ENCODE assay signal across 1 cellular context in the genomic region with DNA sequence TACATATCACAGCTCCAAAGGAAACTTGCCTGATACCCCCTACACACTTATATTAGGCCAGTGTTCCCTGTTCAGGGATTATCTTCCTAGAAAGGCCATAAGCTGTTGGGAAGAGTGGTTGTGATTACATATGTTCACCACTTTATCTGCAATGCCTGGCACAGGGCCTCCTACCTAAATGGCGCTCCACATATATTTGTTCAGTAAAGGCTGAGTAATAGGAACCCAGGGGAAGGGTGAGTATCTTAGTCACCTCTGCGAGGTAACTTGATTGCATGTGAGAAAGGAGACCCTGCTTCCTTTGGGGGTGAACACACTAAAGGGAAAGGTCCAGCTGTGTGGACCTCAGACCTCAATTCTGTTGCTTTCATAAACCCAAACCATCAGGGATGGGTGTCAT.
TF ChIP-seq lines count a peak whose summit lies in the region.

No MANE protein-coding gene starts in this region.

TF ChIP-seq in IMR-90, 13 proteins besides CTCF, POLR2A, EP300 and RAD21 (continued from another document):
- TF ChIP-seq, protein P1, sequence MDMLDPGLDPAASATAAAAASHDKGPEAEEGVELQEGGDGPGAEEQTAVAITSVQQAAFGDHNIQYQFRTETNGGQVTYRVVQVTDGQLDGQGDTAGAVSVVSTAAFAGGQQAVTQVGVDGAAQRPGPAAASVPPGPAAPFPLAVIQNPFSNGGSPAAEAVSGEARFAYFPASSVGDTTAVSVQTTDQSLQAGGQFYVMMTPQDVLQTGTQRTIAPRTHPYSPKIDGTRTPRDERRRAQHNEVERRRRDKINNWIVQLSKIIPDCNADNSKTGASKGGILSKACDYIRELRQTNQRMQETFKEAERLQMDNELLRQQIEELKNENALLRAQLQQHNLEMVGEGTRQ (IDR thresholded peaks at IDR 0.05; ENCODE audit: low read depth, low read length), result no peak
- TF ChIP-seq MXI1 (IDR thresholded peaks at IDR 0.05; ENCODE audit: borderline replicate concordance, low read depth, low read length) (no peak), BHLHE40 (IDR thresholded peaks at IDR 0.05; ENCODE audit: low read depth, low read length) (no peak), CHD1 (IDR thresholded peaks at IDR 0.05; ENCODE audit: low read depth, low read length) (no peak), RFX5 (IDR thresholded peaks at IDR 0.05; ENCODE audit: low read depth, low read length) (no peak)
